Comparison of ENCODE assay signal across 8 cellular contexts in genomic region chrX:80807606-80808159, GRCh38. TPM values are rescaled to one million over a fixed set of nuclear protein-coding genes. Genes with fewer than 3 reads are reported as not detected.
DNase-seq lines count a peak whose midpoint lies in the region; TF ChIP-seq lines count a peak whose summit lies in the region.

No MANE protein-coding gene starts in this region.

- POLR2A ChIA-PET in GM10248 (lab: Yijun Ruan, JAX), result interaction anchor here (0.8 kb wide), 1 partner anchor 394 kb away, joined by 3 read pairs; the partner anchor contains the start of genes HMGN5 and SH3BGRL

- intact Hi-C loops in esophagus muscularis mucosa (cut with DNase I), result loop anchor here (5.0 kb wide), 1 partner anchor 315 kb away; no protein-coding TSS in a partner anchor

- H3K27ac Mint-ChIP-seq in progenitor cell of endocrine pancreas, result peak overlapping the region; percentile 93

- H3K4me1 Mint-ChIP-seq in progenitor cell of endocrine pancreas (ENCODE audit: low read depth), result peaks cover 4% of the 10 kb centered on the region

- H3K4me3 ChIP-seq in esophagus muscularis mucosa, result peak overlapping the region; percentile 70 to 77 (median 70)

- CTCF ChIA-PET in GM10248 (lab: Yijun Ruan, JAX), result no interaction called here

- peaks cover 3% of the 10 kb centered on the region for H3K36me3 Mint-ChIP-seq in progenitor cell of endocrine pancreas (ENCODE audit: insufficient read depth)

- peak overlapping the region; percentile 81 for H3K4me3 Mint-ChIP-seq in progenitor cell of endocrine pancreas (ENCODE audit: low read depth)

- no peak for TF ChIP-seq POLR2A in esophagus muscularis mucosa (IDR thresholded peaks at IDR 0.05; ENCODE audit: low read depth)

- no peak for TF ChIP-seq EP300 in esophagus muscularis mucosa (IDR thresholded peaks at IDR 0.05)

- 37% methylated on average over 15 of the region's 15 CpGs for WGBS in esophagus muscularis mucosa

- H3K27ac ChIP-seq in esophagus muscularis mucosa (replicated peaks in 1 of 4), result peak overlapping the region; percentile 80 to 90 (median 86)

- H3K9me3 Mint-ChIP-seq in progenitor cell of endocrine pancreas (ENCODE audit: low read depth), result peaks cover 4% of the 10 kb centered on the region

- H3K4me1 ChIP-seq in esophagus muscularis mucosa, result peaks cover 0 to 11% (median 7%) of the 10 kb centered on the region in 4 donors

- H3K36me3 ChIP-seq in esophagus muscularis mucosa, result no peaks in the 10 kb centered on the region

- H3K27me3 Mint-ChIP-seq in progenitor cell of endocrine pancreas, result no peaks in the 10 kb centered on the region

- H3K9me3 ChIP-seq in esophagus muscularis mucosa, result no peaks in the 10 kb centered on the region

- DNase-seq in NCI-H82 (lab: John Stamatoyannopoulos, UW), result peak; percentile 18
- DNase-seq in NCI-H82 treated with DMSO at 0.1 percent for 48 hours (lab: John Stamatoyannopoulos, UW; ENCODE audit: unreplicated experiment), result no peak
- DNase-seq in RPMI8226, result peak; percentile 2
- peak; percentile 92 for DNase-seq in esophagus muscularis mucosa (ENCODE audit: extremely low spot score)
- DNase-seq in progenitor cell of endocrine pancreas (ENCODE audit: low spot score, unreplicated experiment), result no peak
- DNase-seq in NOMO-1 treated with dmso at 0.1 percent for 144 hours (lab: John Stamatoyannopoulos, UW; ENCODE audit: unreplicated experiment), result no peak
- no peak for DNase-seq in NCI-H524 (lab: John Stamatoyannopoulos, UW)
- DNase-seq in GM10248 (ENCODE audit: extremely low spot score), result no peak

- TF ChIP-seq CTCF in esophagus muscularis mucosa (IDR thresholded peaks at IDR 0.05) (no peak), progenitor cell of endocrine pancreas (IDR thresholded peaks at IDR 0.05; ENCODE audit: unreplicated experiment) (no peak), GM10248 (IDR thresholded peaks at IDR 0.05; ENCODE audit: control extremely low read depth, extremely low read depth, low read depth, missing control alignments) (no peak)

- no peaks in the 10 kb centered on the region for H3K27me3 ChIP-seq in esophagus muscularis mucosa

RNA-seq across cellular contexts. Expression of gene BRWD3, which starts 2.0 kb away (rescaled TPM):
- total RNA-seq in esophagus muscularis mucosa (10 to 100 TPM; 12.4 to 17.4 (median 13.3) TPM), progenitor cell of endocrine pancreas (50.9 and 52.5 TPM in 2 replicates)

Comparison
In these comparisons a context has a peak if more than half of its experiments do, and no peak if none do; other contexts are left out.
1. DNase-seq: peak in NCI-H82 (single experiment), RPMI8226 (single experiment) and esophagus muscularis mucosa (single experiment); none in NCI-H82 treated with DMSO at 0.1 percent for 48 hours (single experiment), progenitor cell of endocrine pancreas (single experiment), NOMO-1 treated with dmso at 0.1 percent for 144 hours (single experiment), NCI-H524 (0 of 2) and GM10248 (single experiment).